22 cellular contexts compared by ENCODE assay signal in genomic region chr11:73392108-73393010, GRCh38. TPM values are rescaled to one million over a fixed set of nuclear protein-coding genes. Genes with fewer than 3 reads are reported as not detected.
A peak's percentile ranks its signal among the peaks of the same experiment; 100 is the strongest.
DNase-seq lines count a peak whose midpoint lies in the region; ATAC-seq, FAIRE-seq and TF ChIP-seq lines count a peak whose summit lies in the region.
"Had no signal": no experiment of that assay in that cellular context is flagged by ENCODE, and none has a peak within 500 bp of the region (broad histone marks: within the 10 kb centered on the region; RNA-seq: fewer than 3 reads in every experiment).

No MANE protein-coding gene starts in this region.

- no peak overlapping the region for H2AFZ ChIP-seq in GM12878 (ENCODE audit: control insufficient read depth, low read depth, low read length)

- ATAC-seq in GM12878 = no peak
- no peak for ATAC-seq in memory B cell (ENCODE audit: low read depth)
- ATAC-seq: gastroesophageal sphincter had no signal

- BruUV-seq in GM12878 (replicated peaks; lab: Mats Ljungman, UMichigan) = no TSS peak

- RAD21 ChIA-PET in GM12878 (lab: Charles Lee; ENCODE audit: unreplicated experiment) = interaction anchor here (0.7 to 2.3 kb wide), 13 partner anchors 7 to 269 kb away, joined by 3 to 71 read pairs (median 7); partner anchors contain the start of gene RELT

- H3K36me3 Mint-ChIP-seq in memory B cell = peaks cover 26% of the 10 kb centered on the region
- H3K36me3 Mint-ChIP-seq: brain, mesothelial cell of epicardium, type B pancreatic cell had no signal

- intact Hi-C loops in GM12878 (cut with micrococcal nuclease; ENCODE audit: unreplicated experiment) = loop anchor here (1.0 to 2.0 kb wide), 2 partner anchors 16 to 41 kb away; partner anchors contain the start of gene RELT

- H3K9me3 Mint-ChIP-seq in memory B cell = no peaks in the 10 kb centered on the region
- H3K9me3 Mint-ChIP-seq: brain; mesothelial cell of epicardium; naive thymus-derived CD8-positive, alpha-beta T cell; type B pancreatic cell had no signal

- CTCF ChIA-PET in GM12878 (lab: Yijun Ruan, JAX) = interaction anchor here (0.6 to 25.6 kb wide), 16 partner anchors 8 to 721 kb away, joined by 3 to 400 read pairs (median 6); no protein-coding TSS in a partner anchor

- H4K20me1 ChIP-seq in GM12878 (ENCODE audit: control insufficient read depth, insufficient read depth) = no peaks in the 10 kb centered on the region

- no peak for TF ChIP-seq RAD21 in GM12878 (IDR thresholded peaks at IDR 0.05; ENCODE audit: insufficient read depth, low read depth, low read length)

- POLR2A ChIA-PET in GM12878 (lab: Charles Lee) = interaction anchor here (0.9 kb wide), 1 partner anchor 18 kb away, joined by 3 read pairs; no protein-coding TSS in a partner anchor

- no peak for TF ChIP-seq CTCF in GM12878 (IDR thresholded peaks at IDR 0.05 in 2 of 3, conservative IDR thresholded peaks at IDR 0.05 in 1 of 3; ENCODE audit: control insufficient read depth in 2 of 3, extremely low read depth in 1 of 3, insufficient read depth in 1 of 3, low read depth in 3 of 3, low read length in 3 of 3)
- TF ChIP-seq CTCF in GM13977 (IDR thresholded peaks at IDR 0.05; ENCODE audit: extremely low read depth, insufficient read depth, missing control alignments) = no peak

- no peak for FAIRE-seq in GM12878 (lab: Jason Lieb, UNC)

- peak overlapping the region; percentile 50 for H3K27ac Mint-ChIP-seq in memory B cell
- H3K27ac Mint-ChIP-seq: mesothelial cell of epicardium, type B pancreatic cell had no signal

- H3K27ac ChIP-seq in GM12878 (ENCODE audit: control insufficient read depth, insufficient read depth) = no peak overlapping the region
- H3K27ac ChIP-seq: gastroesophageal sphincter had no signal

- H3K4me2 ChIP-seq in GM12878 (ENCODE audit: control insufficient read depth, insufficient read depth) = no peak overlapping the region

- H3K36me3 ChIP-seq in H7 (replicated peaks; ENCODE audit: control insufficient read depth, insufficient read depth, low read length) (no peaks in the 10 kb centered on the region), GM12878 (ENCODE audit: control insufficient read depth in 2 of 2, insufficient read depth in 2 of 2, low read length in 1 of 2) (peaks cover 23 to 75% of the 10 kb centered on the region in 2 experiments), HAP-1 (replicated peaks) (no peaks in the 10 kb centered on the region)
- H3K36me3 ChIP-seq: gastroesophageal sphincter had no signal

- H3K4me1 Mint-ChIP-seq in memory B cell = peaks cover 35% of the 10 kb centered on the region

- no peak overlapping the region for H3K4me3 ChIP-seq in H7 (ENCODE audit: insufficient read depth, low read depth, low read length)
- no peak overlapping the region for H3K4me3 ChIP-seq in GM12878
- H3K4me3 ChIP-seq in HAP-1 = no peak overlapping the region
- H3K4me3 ChIP-seq: gastroesophageal sphincter, skin epidermis had no signal

- H3K27me3 Mint-ChIP-seq in memory B cell = no peaks in the 10 kb centered on the region
- H3K27me3 Mint-ChIP-seq: naive thymus-derived CD8-positive, alpha-beta T cell; type B pancreatic cell had no signal

- H3K4me1 ChIP-seq in GM12878 (ENCODE audit: control insufficient read depth, insufficient read depth, low read length) (peaks cover 16% of the 10 kb centered on the region), HAP-1 (no peaks in the 10 kb centered on the region)

- DNase-seq in 8988T = peak; percentile 18
- peak; percentile 56 for DNase-seq in H7
- DNase-seq in GM12878 (ENCODE audit: low read depth, low spot score) = no peak
- DNase-seq in memory B cell (ENCODE audit: low spot score in 2 of 2) = no peak
- DNase-seq in HuH-7 (ENCODE audit: low spot score) = no peak
- no peak for DNase-seq in HAP-1 (ENCODE audit: low spot score in 2 of 2)
- no peak for DNase-seq in NCI-H1694 (lab: John Stamatoyannopoulos, UW)
- DNase-seq in GM13977 (ENCODE audit: low spot score) = no peak
- DNase-seq: ACHN; activated CD4-positive, alpha-beta T cell treated with anti-CD3 and anti-CD28 coated beads, Interleukin-2, amount 50 U/mL, for 4 hours; activated naive CD4-positive, alpha-beta T cell treated with Interleukin-2 at 50 U/mL for 16 hours; DMS153; hippocampal formation; NCI-H1417 treated with DMSO at 0.1 percent for 48 hours; SHP77 treated with DMSO at 0.1 percent for 48 hours; stimulated activated naive CD4-positive, alpha-beta T cell had no signal

- H3K4me3 Mint-ChIP-seq in memory B cell = no peak overlapping the region
- H3K4me3 Mint-ChIP-seq: brain; mesothelial cell of epicardium; naive thymus-derived CD8-positive, alpha-beta T cell; type B pancreatic cell had no signal

- H3K27me3 ChIP-seq in H7 (ENCODE audit: control insufficient read depth, insufficient read depth, low read length) (no peaks in the 10 kb centered on the region), GM12878 (replicated peaks in 1 of 2; ENCODE audit: control insufficient read depth in 2 of 2, insufficient read depth in 2 of 2, low read length in 1 of 2) (no peaks in the 10 kb centered on the region), HAP-1 (ENCODE audit: low read depth) (no peaks in the 10 kb centered on the region)
- H3K27me3 ChIP-seq: gastroesophageal sphincter had no signal

- SMC1A ChIA-PET in GM12878 (lab: Charles Lee; ENCODE audit: uncharacterized antibody, unreplicated experiment) = interaction anchor here (0.7 to 2.7 kb wide), 10 partner anchors 8 to 269 kb away, joined by 3 to 44 read pairs (median 5); no protein-coding TSS in a partner anchor

- H3K79me2 ChIP-seq in GM12878 (ENCODE audit: control insufficient read depth, insufficient read depth, low read length) = peaks cover 34% of the 10 kb centered on the region

- no peak for TF ChIP-seq EP300 in GM12878 (IDR thresholded peaks at IDR 0.05; ENCODE audit: borderline replicate concordance in 1 of 2, control insufficient read depth in 1 of 2, low read depth in 2 of 2, low read length in 2 of 2)

- peak; percentile 55; the same call in 1 of the 2 replicates for TF ChIP-seq POLR2A in GM12878 (IDR thresholded peaks at IDR 0.05; ENCODE audit: low read depth, low read length)

- in situ Hi-C loops in GM12878 (cut with MboI) = no loop called here
- in situ Hi-C loops in HAP-1 (cut with MboI; ENCODE audit: low sequenced_read_pairs) = no loop called here
- in situ Hi-C loops in GM13977 (cut with MboI; ENCODE audit: low pct_unique_long_range_greater_than_20kb, low sequenced_read_pairs, unreplicated experiment) = no loop called here

- WGBS in GM12878 (ENCODE audit: insufficient coverage, insufficient replicate concordance, low lambda C conversion rate, missing lambda C conversion rate) = 82% methylated on average over 25 of the region's 31 CpGs

- H3K9me3 ChIP-seq in GM12878 (replicated peaks; ENCODE audit: control insufficient read depth, insufficient read depth, low read length) (no peaks in the 10 kb centered on the region), HAP-1 (no peaks in the 10 kb centered on the region)
- H3K9me3 ChIP-seq: gastroesophageal sphincter had no signal

- H3K9ac ChIP-seq in GM12878 (ENCODE audit: control insufficient read depth, insufficient read depth, low read length) = no peak overlapping the region

TF ChIP-seq in GM12878, 131 proteins besides CTCF, POLR2A, EP300 and RAD21:
- TF ChIP-seq ZNF384 (IDR thresholded peaks at IDR 0.05; ENCODE audit: borderline replicate concordance, low read depth, low read length) = no peak
- TF ChIP-seq NR2F1 (conservative IDR thresholded peaks at IDR 0.05) = peak; percentile 66
- TF ChIP-seq NR2C1 (IDR thresholded peaks at IDR 0.05) = peak; percentile 34; the same call in 1 of the 2 replicates

RNA-seq across cellular contexts. Expression of gene RELT, which starts 16.2 kb away (rescaled TPM):
- total RNA-seq in H7 (2014; rRNA removed; shearing (Covaris generic)) = 6.4 and 8.3 TPM in 2 replicates
- total RNA-seq in GM12878 (2013; cell fraction: nucleolus; rRNA removed) = 89.6 and 94.7 TPM in 2 replicates
- total RNA-seq in GM12878 (2014; rRNA removed) (19.8 and 23.4 TPM in 2 replicates), GM12878 (2014; rRNA removed; fragmentation: Illumina TruSeq; extraction: Trizol) (10.4 and 10.5 TPM in 2 replicates), GM12878 (2021) (27.9 and 28.5 TPM in 2 replicates)
- polyA plus RNA-seq in GM12878 (2011; ENCODE audit: low read depth) = 5.2 TPM
- polyA plus RNA-seq in GM12878 (2011; rRNA removed) (7.9 and 13.0 TPM in 2 replicates), GM12878 (2014; fragmentation: Illumina TruSeq; extraction: Trizol) (2.5 and 8.4 TPM in 2 replicates), GM12878 (2014; fragmentation: Nextera tagmentation; extraction: Ambion mirVana) (1 to 10 TPM; 1.2 to 3.0 TPM), GM12878 (2014; rRNA removed) (21.1 and 23.6 TPM in 2 replicates), GM12878 (2016; fragmentation: Nextera tagmentation; extraction: Ambion mirVana) (10 to 100 TPM in 1 of 2 experiments, 1 to 10 TPM in 1; 8.8 to 11.1 TPM)
- 17.2 and 25.3 TPM in 2 replicates for polyA plus RNA-seq in GM12878 (2011; cell fraction: cytosol; rRNA removed)
- polyA plus RNA-seq in GM12878 (2011; cell fraction: nucleus; rRNA removed) = 96.7 and 106 TPM in 2 replicates
- 16.1 and 16.3 TPM in 2 replicates for polyA plus RNA-seq in GM12878 (2012)
- 10.7 and 22.1 TPM in 2 replicates for polyA minus RNA-seq in GM12878 (2011; rRNA and poly(A)+ RNA removed)
- 8.4 and 10.4 TPM in 2 replicates for polyA minus RNA-seq in GM12878 (2011; cell fraction: cytosol; rRNA and poly(A)+ RNA removed)
- polyA minus RNA-seq in GM12878 (2011; cell fraction: nucleus; rRNA and poly(A)+ RNA removed) = 24.1 and 45.4 TPM in 2 replicates

Comparison
In these comparisons a context has a peak if more than half of its experiments do, and no peak if none do; other contexts are left out.
1. DNase-seq: peak in 8988T (single experiment) and H7 (single experiment); none in GM12878 (single experiment), memory B cell (0 of 2), HuH-7 (single experiment), HAP-1 (0 of 2), NCI-H1694 (single experiment) and GM13977 (single experiment).